Comparison of ENCODE assay signal across 8 cellular contexts in genomic region chr1:109548321-109549267, GRCh38. TPM values are rescaled to one million over a fixed set of nuclear protein-coding genes. Genes with fewer than 3 reads are reported as not detected.
A peak's percentile ranks its signal among the peaks of the same experiment; 100 is the strongest.
DNase-seq lines count a peak whose midpoint lies in the region; ATAC-seq and TF ChIP-seq lines count a peak whose summit lies in the region.

Gene GNAI3, plus strand, starts transcription at chr1:109548615. Its CDS starts 106 bp downstream, at chr1:109548721.

- peak within 1 kb of the TSS; percentile 87 for H3K9ac ChIP-seq in trophoblast cell (ENCODE audit: low read length)

- in situ Hi-C loops in GM13976 (cut with MboI; ENCODE audit: low sequenced_read_pairs, unreplicated experiment), result loop anchor here (5.0 to 10.0 kb wide), 3 partner anchors 74 to 436 kb away; partner anchors contain the start of gene AHCYL1
- in situ Hi-C loops in transverse colon (cut with MboI; ENCODE audit: low pct_ligation_motif_present in 1 of 4, low pct_unique_long_range_greater_than_20kb in 1 of 4, low sequenced_read_pairs in 3 of 4), result loop anchor here (5.0 to 25.0 kb wide), 6 partner anchors 74 to 439 kb away; partner anchors contain the start of gene AHCYL1 (in 4 of the 4)

- H3K23ac ChIP-seq in trophoblast cell (ENCODE audit: low read length), result no peak within 1 kb of the TSS

- H2BK12ac ChIP-seq in trophoblast cell (ENCODE audit: low read length), result no peak within 1 kb of the TSS

- H3K79me2 ChIP-seq in trophoblast cell (ENCODE audit: control insufficient read depth, insufficient read depth, low read length, poor library complexity), result peaks cover 9% of the 10 kb centered on the region

- H3K4ac ChIP-seq in trophoblast cell (ENCODE audit: low read depth, low read length), result peak within 1 kb of the TSS; percentile 76

- peak within 1 kb of the TSS; percentile 26 to 85 (median 66) for H3K4me3 ChIP-seq in adrenal gland
- peak within 1 kb of the TSS; percentile 90 for H3K4me3 ChIP-seq in trophoblast cell (ENCODE audit: low read depth, low read length)
- H3K4me3 ChIP-seq in transverse colon, result peak within 1 kb of the TSS; percentile 65 to 94 (median 85)

- H3K27me3 ChIP-seq in adrenal gland (no peaks in the 10 kb centered on the region), trophoblast cell (ENCODE audit: insufficient read depth, low read length) (no peaks in the 10 kb centered on the region), transverse colon (no peaks in the 10 kb centered on the region)

- H4K91ac ChIP-seq in trophoblast cell (ENCODE audit: low read depth, low read length), result peak within 1 kb of the TSS; percentile 88

- H2BK5ac ChIP-seq in trophoblast cell (ENCODE audit: low read depth, low read length, poor library complexity), result peak within 1 kb of the TSS; percentile 47

- H3K27ac ChIP-seq in adrenal gland, result peak within 1 kb of the TSS; percentile 79 to 94 (median 90)
- peak within 1 kb of the TSS; percentile 46 for H3K27ac ChIP-seq in trophoblast cell (ENCODE audit: low read depth, low read length)
- peak within 1 kb of the TSS; percentile 95 to 98 (median 97) for H3K27ac ChIP-seq in transverse colon

- peaks cover 6% of the 10 kb centered on the region for H3K79me1 ChIP-seq in trophoblast cell (ENCODE audit: low read length)

- H3K18ac ChIP-seq in trophoblast cell (ENCODE audit: low read length), result peak within 1 kb of the TSS; percentile 89

- intact Hi-C loops in adrenal gland (cut with DNase I), result loop anchor here (5.0 to 10.0 kb wide), 3 partner anchors 79 to 436 kb away; partner anchors contain the start of gene AHCYL1 (in 1 of the 2)
- intact Hi-C loops in cardiac septum (cut with DNase I), result loop anchor here (2.0 to 5.0 kb wide), 2 partner anchors 72 to 434 kb away; partner anchors contain the start of gene AHCYL1
- intact Hi-C loops in transverse colon (cut with DNase I; ENCODE audit: low total_unique reads), result loop anchor here (5.0 kb wide), 1 partner anchor 79 kb away; no protein-coding TSS in a partner anchor

- H2AK5ac ChIP-seq in trophoblast cell (ENCODE audit: low read length), result peak within 1 kb of the TSS; percentile 78

- TF ChIP-seq CTCF in GM13976 (IDR thresholded peaks at IDR 0.05; ENCODE audit: borderline replicate concordance, control extremely low read depth, extremely low read depth, insufficient read depth, missing control alignments) (no peak), adrenal gland (IDR thresholded peaks at IDR 0.05) (no peak), transverse colon (IDR thresholded peaks at IDR 0.05) (peak in 1 of 5 experiments; percentile 12)

- H3K14ac ChIP-seq in trophoblast cell (ENCODE audit: low read length), result peak within 1 kb of the TSS; percentile 95

- H3K36me3 ChIP-seq in adrenal gland (replicated peaks in 1 of 2), result no peaks in the 10 kb centered on the region
- H3K36me3 ChIP-seq in trophoblast cell (ENCODE audit: control insufficient read depth in 1 of 2, insufficient read depth in 2 of 2, low read length in 2 of 2), result no peaks in the 10 kb centered on the region
- H3K36me3 ChIP-seq in transverse colon, result no peaks in the 10 kb centered on the region

- H3K9me3 ChIP-seq in adrenal gland (replicated peaks in 1 of 3), result no peaks in the 10 kb centered on the region
- H3K9me3 ChIP-seq in trophoblast cell (ENCODE audit: insufficient read depth, low read depth, low read length), result no peaks in the 10 kb centered on the region
- no peaks in the 10 kb centered on the region for H3K9me3 ChIP-seq in transverse colon

- H3K4me1 ChIP-seq in adrenal gland (replicated peaks in 1 of 2), result peaks cover 11 to 45% of the 10 kb centered on the region in 2 donors
- peaks cover 3 to 5% of the 10 kb centered on the region in 2 experiments for H3K4me1 ChIP-seq in trophoblast cell (ENCODE audit: control insufficient read depth in 1 of 2, insufficient read depth in 2 of 2, low read length in 2 of 2)
- H3K4me1 ChIP-seq in transverse colon, result peaks cover 9 to 55% (median 30%) of the 10 kb centered on the region in 4 donors

- DNase-seq in GM13976 (ENCODE audit: low spot score), result peak; percentile 94
- DNase-seq in NCI-H1436 treated with DMSO at 0.1 percent for 48 hours (lab: John Stamatoyannopoulos, UW), result peak; percentile 63
- DNase-seq in T follicular helper cell (ENCODE audit: low read depth), result peak; percentile 95
- peak; percentile 94 to 99 (median 97) for DNase-seq in adrenal gland
- DNase-seq in cardiac septum (ENCODE audit: low spot score), result peak; percentile 99
- DNase-seq in trophoblast cell, result peak; percentile 95 to 98
- peak; percentile 99 for DNase-seq in transverse colon

- H4K12ac ChIP-seq in trophoblast cell (ENCODE audit: low read depth, low read length), result peak within 1 kb of the TSS; percentile 90

- TF ChIP-seq POLR2A in adrenal gland (IDR thresholded peaks at IDR 0.05), result peak; percentile 98 to 99
- peak; percentile 100 for TF ChIP-seq POLR2A in transverse colon (IDR thresholded peaks at IDR 0.05)

- ATAC-seq in HG02852 (IDR thresholded peaks at IDR 0.05; ENCODE audit: unreplicated experiment), result peak; percentile 95

- H2BK120ac ChIP-seq in trophoblast cell (ENCODE audit: insufficient read depth, low read length, poor library complexity), result peak within 1 kb of the TSS; percentile 44

- H4K8ac ChIP-seq in trophoblast cell (ENCODE audit: low read depth, low read length), result peak within 1 kb of the TSS; percentile 96

- TF ChIP-seq EP300 in transverse colon (IDR thresholded peaks at IDR 0.05; ENCODE audit: low read depth), result no peak

- H3K4me2 ChIP-seq in trophoblast cell (ENCODE audit: low read length), result peak within 1 kb of the TSS; percentile 82

- WGBS in adrenal gland, 4 donors, result 0 to 1% (median 0%) methylated on average over 55 to 68 of the region's 68 CpGs
- WGBS in trophoblast cell (ENCODE audit: extremely low coverage, insufficient coverage, insufficient read length), result no CpG with 5 or more reads among the region's 68 CpGs
- 0 to 1% methylated on average over 10 to 68 of the region's 68 CpGs for WGBS in transverse colon (ENCODE audit: low coverage in 1 of 2), 2 donors

- H2AFZ ChIP-seq in trophoblast cell (ENCODE audit: insufficient read depth, low read length, poor library complexity), result peak within 1 kb of the TSS; percentile 86

RNA-seq across cellular contexts. Expression of gene GNAI3, which starts in this region (rescaled TPM):
- total RNA-seq in adrenal gland (1 to 10 TPM; 2.8 to 6.3 (median 5.6) TPM), cardiac septum (3.9 TPM), transverse colon (1 to 10 TPM; 2.2 to 7.5 (median 5.1) TPM)
- 1 to 10 TPM; 1.6 to 7.7 (median 2.2) TPM for polyA plus RNA-seq in adrenal gland
- polyA plus RNA-seq in trophoblast cell (2013), result 6.9 and 7.0 TPM in 2 replicates

Comparison
In these comparisons a context has a peak if more than half of its experiments do, and no peak if none do; other contexts are left out.
1. Peak in every context shown above with its lines: DNase-seq, ATAC-seq, H3K4me3 ChIP-seq and H3K27ac ChIP-seq.
2. H3K27ac ChIP-seq: peak in every context shown above with its lines; median percentile 97 in transverse colon; 90 in adrenal gland; 46 in trophoblast cell.